In genomic region chr17:30555942-30556341, GRCh38 we compare ENCODE assay signal across 14 cellular contexts.
DNase-seq lines count a peak whose midpoint lies in the region; ATAC-seq and TF ChIP-seq lines count a peak whose summit lies in the region.
"Had no signal": no experiment of that assay in that cellular context is flagged by ENCODE, and none has a peak within 500 bp of the region (broad histone marks: within the 10 kb centered on the region; RNA-seq: fewer than 3 reads in every experiment).

No MANE protein-coding gene starts in this region.

- no peak for ATAC-seq in left ventricle myocardium superior
- ATAC-seq in memory B cell (ENCODE audit: low read depth): no peak
- no peak for ATAC-seq in stimulated activated memory B cell treated with anti-CD40 and anti-IgM and Interleukin-4, amounts not matched to agents 10 μg/mL and 1 μg/mL and 100 μg/mL, for 72 hours
- ATAC-seq: CD8-positive, alpha-beta T cell had no signal

- H3K4me1 Mint-ChIP-seq in chondrocyte (ENCODE audit: low read depth) (no peaks in the 10 kb centered on the region), memory B cell (peaks cover 27% of the 10 kb centered on the region)
- H3K4me1 Mint-ChIP-seq in stimulated activated memory B cell treated with anti-CD40 and anti-IgM and Interleukin-4, amounts not matched to agents 10 μg/mL and 1 μg/mL and 100 μg/mL, for 72 hours: peaks cover 49% of the 10 kb centered on the region
- H3K4me1 Mint-ChIP-seq in CD8-positive, alpha-beta memory T cell: peaks cover 0 to 5% (median 3%) of the 10 kb centered on the region in 3 donors
- H3K4me1 Mint-ChIP-seq in activated T-helper 1 cell treated with anti-CD3 and anti-CD28 coated beads, Interleukin-12 subunit alpha, Interleukin-12 subunit beta, Interleukin-2, Interleukin-4 antibody, amounts not matched to agents 30 ng/mL and 10 ng/mL and 1 ng/mL, durations not matched to agents 14 hours and 24 hours and 36 hours (ENCODE audit: low read depth): peaks cover 12% of the 10 kb centered on the region

- H3K4me3 Mint-ChIP-seq in chondrocyte (ENCODE audit: unreplicated experiment) (no peak overlapping the region), memory B cell (no peak overlapping the region)
- H3K4me3 Mint-ChIP-seq in stimulated activated memory B cell treated with anti-CD40 and anti-IgM and Interleukin-4, amounts not matched to agents 10 μg/mL and 1 μg/mL and 100 μg/mL, for 72 hours: peak overlapping the region; percentile 7
- no peak overlapping the region for H3K4me3 Mint-ChIP-seq in CD8-positive, alpha-beta memory T cell
- H3K4me3 Mint-ChIP-seq in activated T-helper 1 cell treated with anti-CD3 and anti-CD28 coated beads, Interleukin-12 subunit alpha, Interleukin-12 subunit beta, Interleukin-2, Interleukin-4 antibody, amounts not matched to agents 30 ng/mL and 10 ng/mL and 1 ng/mL, durations not matched to agents 14 hours and 24 hours and 36 hours: no peak overlapping the region
- H3K4me3 Mint-ChIP-seq: CD14-positive monocyte; CD8-positive, alpha-beta T cell had no signal

- H3K27me3 ChIP-seq in right atrium auricular region: no peaks in the 10 kb centered on the region
- no peaks in the 10 kb centered on the region for H3K27me3 ChIP-seq in brain microvascular endothelial cell (replicated peaks)
- no peaks in the 10 kb centered on the region for H3K27me3 ChIP-seq in CD8-positive, alpha-beta memory T cell (ENCODE audit: insufficient read depth, low read length, poor library complexity, severe bottlenecking)

- in situ Hi-C loops in brain microvascular endothelial cell (cut with HindIII; ENCODE audit: low pct_ligation_motif_present, low sequenced_read_pairs): no loop called here

- H3K9me3 ChIP-seq in right atrium auricular region: no peaks in the 10 kb centered on the region
- no peaks in the 10 kb centered on the region for H3K9me3 ChIP-seq in CD8-positive, alpha-beta memory T cell (ENCODE audit: low read length)
- H3K9me3 ChIP-seq: Caco-2 had no signal

- POLR2A ChIA-PET in CD8-positive, alpha-beta memory T cell (lab: Charles Lee): no interaction called here

- H3K27me3 Mint-ChIP-seq in chondrocyte (ENCODE audit: low read depth) (no peaks in the 10 kb centered on the region), memory B cell (no peaks in the 10 kb centered on the region)
- H3K27me3 Mint-ChIP-seq in stimulated activated memory B cell treated with anti-CD40 and anti-IgM and Interleukin-4, amounts not matched to agents 10 μg/mL and 1 μg/mL and 100 μg/mL, for 72 hours: no peaks in the 10 kb centered on the region
- H3K27me3 Mint-ChIP-seq in CD8-positive, alpha-beta memory T cell: no peaks in the 10 kb centered on the region
- no peaks in the 10 kb centered on the region for H3K27me3 Mint-ChIP-seq in activated T-helper 1 cell treated with anti-CD3 and anti-CD28 coated beads, Interleukin-12 subunit alpha, Interleukin-12 subunit beta, Interleukin-2, Interleukin-4 antibody, amounts not matched to agents 30 ng/mL and 10 ng/mL and 1 ng/mL, durations not matched to agents 14 hours and 24 hours and 36 hours (ENCODE audit: insufficient read depth)
- H3K27me3 Mint-ChIP-seq: IgD-negative memory B cell had no signal

- CTCF ChIA-PET in CD8-positive, alpha-beta memory T cell (lab: Charles Lee): no interaction called here

- H3K27ac Mint-ChIP-seq in chondrocyte (ENCODE audit: unreplicated experiment) (no peak overlapping the region), memory B cell (peak overlapping the region; percentile 15)
- peak overlapping the region; percentile 33 for H3K27ac Mint-ChIP-seq in stimulated activated memory B cell treated with anti-CD40 and anti-IgM and Interleukin-4, amounts not matched to agents 10 μg/mL and 1 μg/mL and 100 μg/mL, for 72 hours
- no peak overlapping the region for H3K27ac Mint-ChIP-seq in CD8-positive, alpha-beta memory T cell
- no peak overlapping the region for H3K27ac Mint-ChIP-seq in activated T-helper 1 cell treated with anti-CD3 and anti-CD28 coated beads, Interleukin-12 subunit alpha, Interleukin-12 subunit beta, Interleukin-2, Interleukin-4 antibody, amounts not matched to agents 30 ng/mL and 10 ng/mL and 1 ng/mL, durations not matched to agents 14 hours and 24 hours and 36 hours
- H3K27ac Mint-ChIP-seq: CD8-positive, alpha-beta T cell; IgD-negative memory B cell had no signal

- H3K36me3 ChIP-seq in right atrium auricular region (no peaks in the 10 kb centered on the region), brain microvascular endothelial cell (replicated peaks) (no peaks in the 10 kb centered on the region)
- H3K36me3 ChIP-seq in CD8-positive, alpha-beta memory T cell (ENCODE audit: insufficient read depth, low read length): no peaks in the 10 kb centered on the region

- no peak overlapping the region for H3K4me3 ChIP-seq in right atrium auricular region
- H3K4me3 ChIP-seq in brain microvascular endothelial cell (ENCODE audit: low read depth, low read length): no peak overlapping the region
- H3K4me3 ChIP-seq in CD8-positive, alpha-beta memory T cell (ENCODE audit: low read length): no peak overlapping the region
- H3K4me3 ChIP-seq: GM23248 had no signal

- TF ChIP-seq CTCF in right atrium auricular region (IDR thresholded peaks at IDR 0.05) (no peak), chondrocyte (IDR thresholded peaks at IDR 0.05) (no peak), brain microvascular endothelial cell (IDR thresholded peaks at IDR 0.05; ENCODE audit: low read depth, low read length, missing control alignments) (no peak)

- no peaks in the 10 kb centered on the region for H3K4me1 ChIP-seq in right atrium auricular region
- H3K4me1 ChIP-seq in CD8-positive, alpha-beta memory T cell (ENCODE audit: insufficient read depth, low read length): no peaks in the 10 kb centered on the region
- H3K4me1 ChIP-seq: Caco-2 had no signal

- no peaks in the 10 kb centered on the region for H3K9me3 Mint-ChIP-seq in chondrocyte (ENCODE audit: low read depth)
- no peaks in the 10 kb centered on the region for H3K9me3 Mint-ChIP-seq in memory B cell
- no peaks in the 10 kb centered on the region for H3K9me3 Mint-ChIP-seq in stimulated activated memory B cell treated with anti-CD40 and anti-IgM and Interleukin-4, amounts not matched to agents 10 μg/mL and 1 μg/mL and 100 μg/mL, for 72 hours
- H3K9me3 Mint-ChIP-seq in CD8-positive, alpha-beta memory T cell: no peaks in the 10 kb centered on the region
- no peaks in the 10 kb centered on the region for H3K9me3 Mint-ChIP-seq in activated T-helper 1 cell treated with anti-CD3 and anti-CD28 coated beads, Interleukin-12 subunit alpha, Interleukin-12 subunit beta, Interleukin-2, Interleukin-4 antibody, amounts not matched to agents 30 ng/mL and 10 ng/mL and 1 ng/mL, durations not matched to agents 14 hours and 24 hours and 36 hours
- H3K9me3 Mint-ChIP-seq: CD8-positive, alpha-beta T cell had no signal

- H3K27ac ChIP-seq in right atrium auricular region: no peak overlapping the region
- H3K27ac ChIP-seq in brain microvascular endothelial cell: no peak overlapping the region
- H3K27ac ChIP-seq in CD8-positive, alpha-beta memory T cell (ENCODE audit: low read depth, low read length): no peak overlapping the region
- H3K27ac ChIP-seq: GM23248 had no signal

- intact Hi-C loops in left ventricle myocardium superior (cut with micrococcal nuclease): no loop called here
- intact Hi-C loops in activated T-helper 1 cell treated with anti-CD3 and anti-CD28 coated beads, Interleukin-12 subunit alpha, Interleukin-12 subunit beta, Interleukin-2, Interleukin-4 antibody, amounts not matched to agents 30 ng/mL and 10 ng/mL and 1 ng/mL, durations not matched to agents 14 hours and 24 hours and 36 hours (cut with micrococcal nuclease): no loop called here

- no peaks in the 10 kb centered on the region for H3K36me3 Mint-ChIP-seq in chondrocyte (ENCODE audit: low read depth)
- H3K36me3 Mint-ChIP-seq in memory B cell: no peaks in the 10 kb centered on the region
- no peaks in the 10 kb centered on the region for H3K36me3 Mint-ChIP-seq in stimulated activated memory B cell treated with anti-CD40 and anti-IgM and Interleukin-4, amounts not matched to agents 10 μg/mL and 1 μg/mL and 100 μg/mL, for 72 hours
- no peaks in the 10 kb centered on the region for H3K36me3 Mint-ChIP-seq in CD8-positive, alpha-beta memory T cell
- H3K36me3 Mint-ChIP-seq in activated T-helper 1 cell treated with anti-CD3 and anti-CD28 coated beads, Interleukin-12 subunit alpha, Interleukin-12 subunit beta, Interleukin-2, Interleukin-4 antibody, amounts not matched to agents 30 ng/mL and 10 ng/mL and 1 ng/mL, durations not matched to agents 14 hours and 24 hours and 36 hours (ENCODE audit: low read depth): no peaks in the 10 kb centered on the region
- H3K36me3 Mint-ChIP-seq: CD14-positive monocyte; CD8-positive, alpha-beta T cell; IgD-negative memory B cell had no signal

- DNase-seq in right atrium auricular region (ENCODE audit: low spot score) (peak; percentile 13), left ventricle myocardium superior (no peak), chondrocyte (ENCODE audit: low spot score) (peak; percentile 36), memory B cell (ENCODE audit: low spot score in 2 of 2) (no peak), brain microvascular endothelial cell (no peak)
- DNase-seq in CD8-positive, alpha-beta memory T cell: no peak
- no peak for DNase-seq in activated T-helper 1 cell treated with anti-CD3 and anti-CD28 coated beads, Interleukin-12 subunit alpha, Interleukin-12 subunit beta, Interleukin-2, Interleukin-4 antibody, amounts not matched to agents 30 ng/mL and 10 ng/mL and 1 ng/mL, durations not matched to agents 14 hours and 24 hours and 36 hours (ENCODE audit: low spot score)
- DNase-seq: GF-D8 had no signal

Comparison
In these comparisons a context has a peak if more than half of its experiments do, and no peak if none do; other contexts are left out.
1. DNase-seq: peak in right atrium auricular region (single experiment) and chondrocyte (single experiment); none in left ventricle myocardium superior (single experiment), memory B cell (0 of 2), brain microvascular endothelial cell (single experiment), CD8-positive, alpha-beta memory T cell (0 of 5) and activated T-helper 1 cell treated with anti-CD3 and anti-CD28 coated beads, Interleukin-12 subunit alpha, Interleukin-12 subunit beta, Interleukin-2, Interleukin-4 antibody, amounts not matched to agents 30 ng/mL and 10 ng/mL and 1 ng/mL, durations not matched to agents 14 hours and 24 hours and 36 hours (single experiment).
2. H3K27ac Mint-ChIP-seq: peak in memory B cell (single experiment) and stimulated activated memory B cell treated with anti-CD40 and anti-IgM and Interleukin-4, amounts not matched to agents 10 μg/mL and 1 μg/mL and 100 μg/mL, for 72 hours (single experiment); none in chondrocyte (single experiment), CD8-positive, alpha-beta memory T cell (0 of 8) and activated T-helper 1 cell treated with anti-CD3 and anti-CD28 coated beads, Interleukin-12 subunit alpha, Interleukin-12 subunit beta, Interleukin-2, Interleukin-4 antibody, amounts not matched to agents 30 ng/mL and 10 ng/mL and 1 ng/mL, durations not matched to agents 14 hours and 24 hours and 36 hours (single experiment).